20 cellular contexts compared by ENCODE assay signal in the genomic region with DNA sequence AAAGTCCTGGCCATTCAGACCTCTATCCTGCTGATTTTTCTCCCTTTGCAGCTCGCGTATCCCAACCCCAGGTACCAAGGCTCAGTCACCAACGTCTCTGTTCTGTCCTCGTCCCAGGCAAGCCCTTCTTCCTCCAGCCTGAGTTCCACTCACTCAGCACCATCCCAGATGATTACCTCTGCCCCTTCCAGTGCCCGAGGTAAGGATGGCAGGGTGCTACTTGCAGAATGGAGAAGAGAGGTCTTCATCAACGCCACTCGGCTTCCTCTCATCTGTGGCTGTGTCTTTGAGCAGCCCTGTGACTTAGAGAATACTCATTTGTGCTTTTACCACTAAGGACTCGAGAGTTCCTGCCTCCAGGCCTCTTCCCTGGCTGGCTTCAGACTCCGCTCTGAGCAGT.
"Had no signal": no experiment of that assay in that cellular context is flagged by ENCODE, and none has a peak within 500 bp of the region (broad histone marks: within the 10 kb centered on the region; RNA-seq: fewer than 3 reads in every experiment).

No MANE protein-coding gene starts in this region.

- H3K36me3 ChIP-seq: ascending aorta, breast epithelium, cardiac muscle cell had no signal

- DNase-seq: activated CD4-positive, alpha-beta memory T cell treated with anti-CD3 and anti-CD28 coated beads, Interleukin-2, amount 10 ng/mL, durations not matched to agents 7 days and 5 days; activated CD4-positive, alpha-beta T cell treated with anti-CD3 and anti-CD28 coated beads for 1 hour; activated CD4-positive, alpha-beta T cell treated with anti-CD3 and anti-CD28 coated beads for 4 hours; activated CD4-positive, alpha-beta T cell treated with anti-CD3 and anti-CD28 coated beads, Interleukin-2, amount 10 ng/mL, durations not matched to agents 7 days and 5 days; activated CD4-positive, alpha-beta T cell treated with anti-CD3 and anti-CD28 coated beads, Interleukin-2, amount 50 U/mL, for 4 hours; activated gamma-delta T cell treated with Interleukin-2 at 50 U/mL for 16 hours; activated naive CD4-positive, alpha-beta T cell treated with anti-CD3 and anti-CD28 coated beads, Interleukin-2, amount 50 U/mL, for 16 hours; activated naive CD4-positive, alpha-beta T cell treated with Interleukin-2 at 50 U/mL for 16 hours; activated T-cell treated with anti-CD3 and anti-CD28 coated beads, Interleukin-2, amount 50 U/mL, for 1 hour; activated T-cell treated with anti-CD3 and anti-CD28 coated beads, Interleukin-2, amount 50 U/mL, for 48 hours; effector memory CD4-positive, alpha-beta T cell; endodermal cell; foreskin fibroblast; T-helper 2 cell had no signal

- H3K4me3 ChIP-seq: ascending aorta, breast epithelium, cardiac muscle cell, coronary artery, dorsolateral prefrontal cortex had no signal

- H3K4me1 ChIP-seq: ascending aorta, breast epithelium had no signal

- H3K27ac ChIP-seq: ascending aorta, breast epithelium, cardiac muscle cell, coronary artery, dorsolateral prefrontal cortex, VCaP had no signal

- H3K9me3 ChIP-seq: ascending aorta, breast epithelium had no signal

- H3K27me3 ChIP-seq: ascending aorta, breast epithelium, cardiac muscle cell, dorsolateral prefrontal cortex had no signal
